Comparison of ENCODE assay signal across 23 cellular contexts in genomic region chr2:195934484-195934883, GRCh38.
DNase-seq lines count a peak whose midpoint lies in the region; ATAC-seq and TF ChIP-seq lines count a peak whose summit lies in the region.
"Had no signal": no experiment of that assay in that cellular context is flagged by ENCODE, and none has a peak within 500 bp of the region (broad histone marks: within the 10 kb centered on the region; RNA-seq: fewer than 3 reads in every experiment).

No MANE protein-coding gene starts in this region.

- no peaks in the 10 kb centered on the region for H3K27me3 Mint-ChIP-seq in activated T-cell treated with anti-CD3 and anti-CD28 coated beads, Interleukin-2, amount 50 U/mL, for 72 hours (ENCODE audit: low read depth)
- H3K27me3 Mint-ChIP-seq: CD4-positive, CD25-positive, alpha-beta regulatory T cell had no signal

- H3K27ac ChIP-seq in left lung: no peak overlapping the region
- H3K27ac ChIP-seq: BLaER1 had no signal

- TF ChIP-seq CTCF in left lung (IDR thresholded peaks at IDR 0.05): no peak

- H3K36me3 ChIP-seq in left lung (no peaks in the 10 kb centered on the region), MG63 (no peaks in the 10 kb centered on the region)
- H3K36me3 ChIP-seq: BE2C, BLaER1 had no signal

- peak; percentile 37 for DNase-seq in NCI-H2227 (lab: John Stamatoyannopoulos, UW; ENCODE audit: unreplicated experiment)
- DNase-seq in left lung: no peak
- DNase-seq in MG63: no peak
- DNase-seq in activated T-cell treated with anti-CD3 and anti-CD28 coated beads, Interleukin-2, amount 50 U/mL, for 72 hours: no peak
- no peak for DNase-seq in stimulated activated CD4-positive, alpha-beta T cell treated with anti-CD3 and anti-CD28 coated beads, Interleukin-12 subunit alpha, Interleukin-12 subunit beta, amount 100 ng/mL, for 4 hours
- DNase-seq: 8988T; ACHN; BE2C; C1 segment of cervical spinal cord; CD4-positive, alpha-beta memory T cell; CD4-positive, CD25-positive, alpha-beta regulatory T cell; CD8-positive, alpha-beta memory T cell; COR-L47; DMS 273 treated with DMSO at 0.1 percent for 48 hours; DMS153; DMS53; DMS79; DND-41; EL; GDM1 had no signal

- peak; percentile 70 for ATAC-seq in left lung
- ATAC-seq in activated T-cell treated with anti-CD3 and anti-CD28 coated beads, Interleukin-2, amount 50 U/mL, for 72 hours (replicated peaks in 1 of 2): no peak
- ATAC-seq: GM12878 had no signal

- H3K27ac Mint-ChIP-seq in activated T-cell treated with anti-CD3 and anti-CD28 coated beads, Interleukin-2, amount 50 U/mL, for 72 hours: no peak overlapping the region
- H3K27ac Mint-ChIP-seq: CD14-positive monocyte; CD4-positive, alpha-beta memory T cell; CD4-positive, CD25-positive, alpha-beta regulatory T cell; CD8-positive, alpha-beta memory T cell had no signal

- H3K4me1 Mint-ChIP-seq in activated T-cell treated with anti-CD3 and anti-CD28 coated beads, Interleukin-2, amount 50 U/mL, for 72 hours (ENCODE audit: low read depth): no peaks in the 10 kb centered on the region
- H3K4me1 Mint-ChIP-seq: CD14-positive monocyte; CD4-positive, alpha-beta memory T cell; CD4-positive, CD25-positive, alpha-beta regulatory T cell; CD8-positive, alpha-beta memory T cell had no signal

- no peaks in the 10 kb centered on the region for H3K9me3 Mint-ChIP-seq in activated T-cell treated with anti-CD3 and anti-CD28 coated beads, Interleukin-2, amount 50 U/mL, for 72 hours

- H3K36me3 Mint-ChIP-seq in activated T-cell treated with anti-CD3 and anti-CD28 coated beads, Interleukin-2, amount 50 U/mL, for 72 hours (ENCODE audit: insufficient read depth in 2 of 2): no peaks in the 10 kb centered on the region
- H3K36me3 Mint-ChIP-seq: CD14-positive monocyte; CD4-positive, alpha-beta memory T cell; CD4-positive, CD25-positive, alpha-beta regulatory T cell; CD8-positive, alpha-beta memory T cell had no signal

- H3K4me3 ChIP-seq in left lung (no peak overlapping the region), MG63 (no peak overlapping the region)
- H3K4me3 ChIP-seq: BLaER1, GM12878 had no signal

- no peaks in the 10 kb centered on the region for H3K4me1 ChIP-seq in left lung
- H3K4me1 ChIP-seq: BE2C, BLaER1 had no signal

- H3K27me3 ChIP-seq in left lung: no peaks in the 10 kb centered on the region
- no peaks in the 10 kb centered on the region for H3K27me3 ChIP-seq in MG63
- H3K27me3 ChIP-seq: BE2C, BLaER1 had no signal

- intact Hi-C loops in left lung (cut with DNase I): no loop called here

- H3K9me3 ChIP-seq in left lung (no peaks in the 10 kb centered on the region), MG63 (no peaks in the 10 kb centered on the region)
- H3K9me3 ChIP-seq: BE2C, BLaER1 had no signal

- H3K4me3 Mint-ChIP-seq in activated T-cell treated with anti-CD3 and anti-CD28 coated beads, Interleukin-2, amount 50 U/mL, for 72 hours: no peak overlapping the region
- H3K4me3 Mint-ChIP-seq: CD14-positive monocyte; CD4-positive, alpha-beta memory T cell; CD4-positive, CD25-positive, alpha-beta regulatory T cell; CD8-positive, alpha-beta memory T cell had no signal
